ENCODE assay signal across 16 cellular contexts in the genomic region with DNA sequence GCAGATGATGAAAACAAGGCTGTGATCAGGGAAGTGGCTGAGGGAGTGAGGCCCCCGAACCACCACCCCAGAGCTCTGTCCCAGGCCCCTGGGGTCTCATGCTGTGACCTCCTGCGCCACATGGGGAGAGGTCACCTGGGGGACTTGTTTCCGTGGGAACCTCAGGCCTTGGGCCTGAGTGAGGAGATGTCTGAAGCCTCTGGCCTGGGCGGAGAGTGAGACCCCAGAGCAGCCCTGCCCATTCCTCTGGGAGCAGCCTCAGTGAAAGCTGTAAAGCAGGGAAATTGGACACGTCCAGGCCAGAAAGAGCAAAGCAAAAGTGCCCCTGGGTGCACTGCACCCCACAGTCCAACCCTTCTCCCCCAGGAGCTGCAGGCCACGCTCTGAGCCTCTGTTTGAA. TPM values are rescaled to one million over a fixed set of nuclear protein-coding genes. Genes with fewer than 3 reads are reported as not detected.
DNase-seq lines count a peak whose midpoint lies in the region; ATAC-seq and TF ChIP-seq lines count a peak whose summit lies in the region.
"Had no signal": no experiment of that assay in that cellular context is flagged by ENCODE, and none has a peak within 500 bp of the region (broad histone marks: within the 10 kb centered on the region; RNA-seq: fewer than 3 reads in every experiment).

No MANE protein-coding gene starts in this region.

- no peak overlapping the region for H3K27ac Mint-ChIP-seq in chondrocyte (ENCODE audit: unreplicated experiment)

- intact Hi-C loops in Right ventricle myocardium inferior (cut with DNase I), result no loop called here
- intact Hi-C loops in left cardiac atrium (cut with DNase I), result no loop called here
- intact Hi-C loops in upper lobe of right lung (cut with DNase I), result no loop called here
- intact Hi-C loops in sigmoid colon (cut with DNase I), result no loop called here

- no peak overlapping the region for H2AFZ ChIP-seq in osteoblast (ENCODE audit: low read length)

- peaks cover 8% of the 10 kb centered on the region for H3K27me3 Mint-ChIP-seq in chondrocyte (ENCODE audit: low read depth)
- H3K27me3 Mint-ChIP-seq: CD4-positive, alpha-beta memory T cell had no signal

- DNase-seq in Right ventricle myocardium inferior (ENCODE audit: missing footprints), result peak; percentile 6
- DNase-seq in left cardiac atrium, result no peak
- peak; percentile 68 for DNase-seq in chondrocyte (ENCODE audit: low spot score)
- DNase-seq in osteoblast (ENCODE audit: insufficient read length, low spot score, missing footprints), result peak; percentile 66
- DNase-seq in upper lobe of right lung, result peak; percentile 20
- no peak for DNase-seq in mucosa of gallbladder (ENCODE audit: low spot score)
- no peak for DNase-seq in ureter (ENCODE audit: low spot score)
- no peak for DNase-seq in sigmoid colon
- DNase-seq: AML-193; C1 segment of cervical spinal cord; CD4-positive, alpha-beta memory T cell; DMS153; DND-41; GDM1 had no signal

- TF ChIP-seq CTCF in chondrocyte (IDR thresholded peaks at IDR 0.05), result no peak
- TF ChIP-seq CTCF in osteoblast (IDR thresholded peaks at IDR 0.05; ENCODE audit: extremely low read depth, low read depth, low read length), result no peak
- TF ChIP-seq CTCF in upper lobe of right lung (IDR thresholded peaks at IDR 0.05), result no peak
- no peak for TF ChIP-seq CTCF in sigmoid colon (IDR thresholded peaks at IDR 0.05)

- H3K79me2 ChIP-seq in osteoblast (ENCODE audit: insufficient read depth, low read length), result no peaks in the 10 kb centered on the region

- WGBS in sigmoid colon, 2 donors, result 73 to 77% methylated on average over 6 of the region's 6 CpGs

- H3K27me3 ChIP-seq in osteoblast (ENCODE audit: insufficient read depth, low read length) (no peaks in the 10 kb centered on the region), upper lobe of right lung (no peaks in the 10 kb centered on the region), sigmoid colon (no peaks in the 10 kb centered on the region)

- H3K4me2 ChIP-seq in osteoblast (ENCODE audit: insufficient read depth, low read length), result no peak overlapping the region

- H3K4me1 ChIP-seq in osteoblast (ENCODE audit: insufficient read depth, low read length) (no peaks in the 10 kb centered on the region), upper lobe of right lung (no peaks in the 10 kb centered on the region), sigmoid colon (no peaks in the 10 kb centered on the region)

- H3K4me1 Mint-ChIP-seq in chondrocyte (ENCODE audit: low read depth), result no peaks in the 10 kb centered on the region

- no peak for TF ChIP-seq POLR2A in sigmoid colon (IDR thresholded peaks at IDR 0.05)

- ATAC-seq in Right ventricle myocardium inferior (no peak), left cardiac atrium (no peak), upper lobe of right lung (no peak)

- H3K9me3 Mint-ChIP-seq in chondrocyte (ENCODE audit: low read depth), result no peaks in the 10 kb centered on the region
- H3K9me3 Mint-ChIP-seq: CD4-positive, alpha-beta memory T cell had no signal

- no peaks in the 10 kb centered on the region for H3K36me3 Mint-ChIP-seq in chondrocyte (ENCODE audit: low read depth)

- TF ChIP-seq EP300 in sigmoid colon (IDR thresholded peaks at IDR 0.05), result no peak

- no peak overlapping the region for H3K4me3 ChIP-seq in osteoblast (ENCODE audit: insufficient read depth, low read length)
- H3K4me3 ChIP-seq in upper lobe of right lung, result no peak overlapping the region
- H3K4me3 ChIP-seq in sigmoid colon, result no peak overlapping the region
- H3K4me3 ChIP-seq: HAP-1 had no signal

- H3K36me3 ChIP-seq in osteoblast (ENCODE audit: insufficient read depth, low read length) (no peaks in the 10 kb centered on the region), upper lobe of right lung (no peaks in the 10 kb centered on the region), sigmoid colon (no peaks in the 10 kb centered on the region)
- H3K36me3 ChIP-seq: HAP-1 had no signal

- H3K27ac ChIP-seq in osteoblast (ENCODE audit: low read depth, low read length) (no peak overlapping the region), upper lobe of right lung (no peak overlapping the region), sigmoid colon (no peak overlapping the region)
- H3K27ac ChIP-seq: 22Rv1 had no signal

- H3K9me3 ChIP-seq in osteoblast (ENCODE audit: low read depth, low read length) (no peaks in the 10 kb centered on the region), upper lobe of right lung (no peaks in the 10 kb centered on the region), sigmoid colon (no peaks in the 10 kb centered on the region)
- H3K9me3 ChIP-seq: HAP-1 had no signal

- no peak overlapping the region for H3K4me3 Mint-ChIP-seq in chondrocyte (ENCODE audit: unreplicated experiment)
- H3K4me3 Mint-ChIP-seq: CD4-positive, alpha-beta memory T cell had no signal

- H4K20me1 ChIP-seq in osteoblast (ENCODE audit: insufficient read depth, low read length), result peaks cover 2% of the 10 kb centered on the region

RNA-seq across cellular contexts. Expression of gene NPHP4, which starts 16.5 kb away (rescaled TPM):
- total RNA-seq in Right ventricle myocardium inferior (4.8 TPM), left cardiac atrium (1 to 10 TPM; 5.1 to 7.3 TPM), chondrocyte (7.6 to 11.9 TPM (median 8.7 TPM) in 3 replicates), osteoblast (6.5 and 8.0 TPM in 2 replicates), upper lobe of right lung (14.6 TPM), mucosa of gallbladder (20.6 TPM), ureter (15.3 TPM), sigmoid colon (10 to 100 TPM in 2 of 4 donors, 1 to 10 TPM in 2; 4.9 to 12.2 (median 8.8) TPM)
- polyA plus RNA-seq in sigmoid colon, result 1 to 10 TPM in 2 of 3 donors, under 1 TPM in 1; 0.60 to 6.3 (median 1.2) TPM

RNA-seq across cellular contexts. Expression of gene KCNAB2, which starts 37.0 kb away (rescaled TPM):
- total RNA-seq in Right ventricle myocardium inferior (21.0 TPM), left cardiac atrium (10 to 100 TPM; 13.2 to 14.7 TPM), chondrocyte (4.2 to 7.3 TPM (median 5.2 TPM) in 3 replicates), osteoblast (5.0 and 5.8 TPM in 2 replicates), upper lobe of right lung (60.4 TPM), mucosa of gallbladder (16.1 TPM), ureter (17.5 TPM), sigmoid colon (1 to 10 TPM; 6.8 to 9.0 (median 7.7) TPM)
- 10 to 100 TPM in 1 of 3 donors, 1 to 10 TPM in 2; 3.0 to 23.5 (median 4.9) TPM for polyA plus RNA-seq in sigmoid colon

Comparison
In these comparisons a context has a peak if more than half of its experiments do, and no peak if none do; other contexts are left out.
1. DNase-seq: peak in Right ventricle myocardium inferior (single experiment), chondrocyte (single experiment), osteoblast (single experiment) and upper lobe of right lung (single experiment); none in left cardiac atrium (single experiment), mucosa of gallbladder (single experiment), ureter (single experiment) and sigmoid colon (single experiment).